ENCODE assay signal across 1 cellular context in genomic region chr15:48643776-48644497, GRCh38.
TF ChIP-seq lines count a peak whose summit lies in the region.

No MANE protein-coding gene starts in this region.

TF ChIP-seq in HEK293, 187 proteins besides CTCF, POLR2A, EP300 and RAD21 (continued from another document):
- TF ChIP-seq ZNF692 (tag by site-specific recombination; IDR thresholded peaks at IDR 0.05), result no peak
